ENCODE assay signal across 25 cellular contexts in genomic region chr5:179438041-179438441, GRCh38.
DNase-seq lines count a peak whose midpoint lies in the region; ATAC-seq and TF ChIP-seq lines count a peak whose summit lies in the region.
"Had no signal": no experiment of that assay in that cellular context is flagged by ENCODE, and none has a peak within 500 bp of the region (broad histone marks: within the 10 kb centered on the region; RNA-seq: fewer than 3 reads in every experiment).

No MANE protein-coding gene starts in this region.

- intact Hi-C loops in right cardiac atrium (cut with DNase I) (no loop called here), Caco-2 (cut with micrococcal nuclease; ENCODE audit: unreplicated experiment) (no loop called here)

- H2AFZ ChIP-seq in SK-N-SH (ENCODE audit: low read depth) (no peak overlapping the region), osteoblast (ENCODE audit: low read length) (no peak overlapping the region)

- H3K27me3 Mint-ChIP-seq in Caco-2 (ENCODE audit: insufficient read depth, unreplicated experiment) = no peaks in the 10 kb centered on the region
- H3K27me3 Mint-ChIP-seq: CD4-positive, CD25-positive, alpha-beta regulatory T cell had no signal

- peaks cover 15% of the 10 kb centered on the region for H3K9me3 Mint-ChIP-seq in Caco-2 (ENCODE audit: unreplicated experiment)

- H3K27ac Mint-ChIP-seq in Caco-2 (ENCODE audit: unreplicated experiment) = no peak overlapping the region
- H3K27ac Mint-ChIP-seq: activated CD4-positive, alpha-beta memory T cell treated with anti-CD3 and anti-CD28 coated beads for 36 hours; CD4-positive, CD25-positive, alpha-beta regulatory T cell; naive thymus-derived CD4-positive, alpha-beta T cell had no signal

- POLR2A ChIA-PET in SK-N-SH (lab: Yijun Ruan, JAX) (interaction anchor here (0.8 to 2.4 kb wide), 4 partner anchors 23 to 170 kb away, joined by 3 to 7 read pairs (median 4); no protein-coding TSS in a partner anchor), Caco-2 (lab: Charles Lee) (no interaction called here)

- H3F3A ChIP-seq in SK-N-SH (replicated peaks; ENCODE audit: insufficient read depth) = no peaks in the 10 kb centered on the region

- H3K9me2 ChIP-seq in SK-N-SH = no peaks in the 10 kb centered on the region

- H3K4me2 ChIP-seq in SK-N-SH (no peak overlapping the region), osteoblast (ENCODE audit: insufficient read depth, low read length) (no peak overlapping the region)

- H3K27ac ChIP-seq in SK-N-SH (ENCODE audit: low read depth in 2 of 2, low read length in 1 of 2) (peak overlapping the region in 1 of 2 experiments; percentile 99; a peak in 2 of 4 replicates), right cardiac atrium (ENCODE audit: low read length) (no peak overlapping the region), osteoblast (ENCODE audit: low read depth, low read length) (no peak overlapping the region)
- H3K27ac ChIP-seq: gastroesophageal sphincter, pancreas, SJCRH30, tibial nerve had no signal

- no peaks in the 10 kb centered on the region for H3K36me3 ChIP-seq in SK-N-SH (replicated peaks in 1 of 2; ENCODE audit: control insufficient read depth in 1 of 2, insufficient read depth in 2 of 2, low read length in 1 of 2)
- no peaks in the 10 kb centered on the region for H3K36me3 ChIP-seq in osteoblast (ENCODE audit: insufficient read depth, low read length)
- no peaks in the 10 kb centered on the region for H3K36me3 ChIP-seq in Caco-2 (ENCODE audit: control insufficient read depth, insufficient read depth, low read length)
- H3K36me3 ChIP-seq: gastroesophageal sphincter, pancreas, SJCRH30, tibial nerve had no signal

- DNase-seq in ELF-1 (ENCODE audit: low read depth, low spot score) (peak; percentile 82), SK-N-SH (peak; percentile 91), right cardiac atrium (peak; percentile 69 to 89 (median 87)), osteoblast (ENCODE audit: insufficient read length, low spot score, missing footprints) (peak; percentile 22), NOMO-1 (lab: John Stamatoyannopoulos, UW; ENCODE audit: unreplicated experiment in 2 of 2) (no peak), midbrain (lab: John Stamatoyannopoulos, UW) (no peak), Caco-2 (no peak)
- DNase-seq: activated CD4-positive, alpha-beta memory T cell treated with anti-CD3 and anti-CD28 coated beads for 36 hours; activated gamma-delta T cell treated with Interleukin-2 at 50 U/mL for 16 hours; amygdala; CD4-positive, CD25-positive, alpha-beta regulatory T cell; central memory CD4-positive, alpha-beta T cell; mammary epithelial cell; naive thymus-derived CD4-positive, alpha-beta T cell; NCI-H1436 treated with DMSO at 0.1 percent for 48 hours; NCI-H748 treated with DMSO at 0.1 percent for 48 hours; OCI-M1; SJCRH30; stimulated activated CD4-positive, alpha-beta T cell treated with anti-CD3 and anti-CD28 coated beads, Interleukin-2, amount 100 ng/mL, for 48 hours; stimulated activated naive CD8-positive, alpha-beta T cell treated with anti-CD3 and anti-CD28 coated beads, Interleukin-15, Interleukin-2, amounts not matched to agents 100 U/mL and 50 U/mL, for 24 hours had no signal

- TF ChIP-seq CTCF in SK-N-SH (IDR thresholded peaks at IDR 0.05) = no peak
- TF ChIP-seq CTCF in osteoblast (IDR thresholded peaks at IDR 0.05; ENCODE audit: extremely low read depth, low read depth, low read length) = no peak
- TF ChIP-seq CTCF in Caco-2 (IDR thresholded peaks at IDR 0.05; ENCODE audit: insufficient read depth in 1 of 2, low read depth in 1 of 2, low read length in 1 of 2, severe bottlenecking in 1 of 2, unreplicated experiment in 1 of 2) = no peak

- H3K9me3 ChIP-seq in SK-N-SH (no peaks in the 10 kb centered on the region), right cardiac atrium (ENCODE audit: control insufficient read depth, low read length) (no peaks in the 10 kb centered on the region), osteoblast (ENCODE audit: low read depth, low read length) (no peaks in the 10 kb centered on the region), Caco-2 (no peaks in the 10 kb centered on the region)
- H3K9me3 ChIP-seq: gastroesophageal sphincter, pancreas, SJCRH30 had no signal

- H3K27me3 ChIP-seq in SK-N-SH (ENCODE audit: insufficient read depth) (no peaks in the 10 kb centered on the region), right cardiac atrium (ENCODE audit: control insufficient read depth, insufficient read depth) (no peaks in the 10 kb centered on the region), osteoblast (ENCODE audit: insufficient read depth, low read length) (no peaks in the 10 kb centered on the region), Caco-2 (replicated peaks; ENCODE audit: control insufficient read depth, insufficient read depth, low read length) (no peaks in the 10 kb centered on the region)
- H3K27me3 ChIP-seq: pancreas, tibial nerve had no signal

- H3K4me3 ChIP-seq in SK-N-SH (ENCODE audit: low read depth in 2 of 2, low read length in 1 of 2) (no peak overlapping the region), right cardiac atrium (ENCODE audit: low read length) (no peak overlapping the region), osteoblast (ENCODE audit: insufficient read depth, low read length) (no peak overlapping the region), Caco-2 (ENCODE audit: low read depth, low read length) (no peak overlapping the region)
- H3K4me3 ChIP-seq: gastroesophageal sphincter, GM12878, pancreas, SJCRH30, tibial nerve had no signal

- no TSS peak for BruUV-seq in Caco-2 (replicated peaks; lab: Mats Ljungman, UMichigan)

- H4K20me1 ChIP-seq in SK-N-SH (ENCODE audit: insufficient read depth) (no peaks in the 10 kb centered on the region), osteoblast (ENCODE audit: insufficient read depth, low read length) (no peaks in the 10 kb centered on the region)

- CTCF ChIA-PET in SK-N-SH (lab: Yijun Ruan, JAX) = interaction anchor here (0.7 to 3.7 kb wide), 5 partner anchors 56 to 268 kb away, joined by 3 to 21 read pairs (median 3); no protein-coding TSS in a partner anchor
- CTCF ChIA-PET in Caco-2 (lab: Charles Lee) = no interaction called here

- WGBS in SK-N-SH (ENCODE audit: low lambda C conversion rate) = 14% methylated on average over 8 of the region's 14 CpGs
- 13% methylated on average over 14 of the region's 14 CpGs for WGBS in right cardiac atrium

- H3K36me3 Mint-ChIP-seq in Caco-2 (ENCODE audit: insufficient read depth, unreplicated experiment) = no peaks in the 10 kb centered on the region
- H3K36me3 Mint-ChIP-seq: activated CD4-positive, alpha-beta memory T cell treated with anti-CD3 and anti-CD28 coated beads for 36 hours; CD4-positive, CD25-positive, alpha-beta regulatory T cell; naive thymus-derived CD4-positive, alpha-beta T cell had no signal

- H3K79me2 ChIP-seq in SK-N-SH (ENCODE audit: insufficient read depth) (no peaks in the 10 kb centered on the region), osteoblast (ENCODE audit: insufficient read depth, low read length) (no peaks in the 10 kb centered on the region)

- H3K9ac ChIP-seq in SK-N-SH = no peak overlapping the region

- ATAC-seq in right cardiac atrium (peak; percentile 77 to 78), HG03439 (IDR thresholded peaks at IDR 0.05; ENCODE audit: unreplicated experiment) (no peak)
- ATAC-seq: gastroesophageal sphincter; GM12878; naive thymus-derived CD4-positive, alpha-beta T cell; stimulated activated naive CD8-positive, alpha-beta T cell treated with anti-CD3 and anti-CD28 coated beads, Interleukin-15, Interleukin-2, amounts not matched to agents 100 U/mL and 50 U/mL, for 24 hours had no signal

- no peak overlapping the region for H3K4me3 Mint-ChIP-seq in Caco-2 (ENCODE audit: unreplicated experiment)
- H3K4me3 Mint-ChIP-seq: activated CD4-positive, alpha-beta memory T cell treated with anti-CD3 and anti-CD28 coated beads for 36 hours; CD4-positive, CD25-positive, alpha-beta regulatory T cell; naive thymus-derived CD4-positive, alpha-beta T cell had no signal

- peaks cover 0 to 54% of the 10 kb centered on the region in 2 experiments; a peak in 1 of 4 replicates for H3K4me1 ChIP-seq in SK-N-SH (ENCODE audit: control insufficient read depth in 1 of 2, insufficient read depth in 2 of 2, low read depth in 1 of 2, low read length in 1 of 2)
- no peaks in the 10 kb centered on the region for H3K4me1 ChIP-seq in right cardiac atrium (ENCODE audit: control insufficient read depth, insufficient read depth, low read length)
- no peaks in the 10 kb centered on the region for H3K4me1 ChIP-seq in osteoblast (ENCODE audit: insufficient read depth, low read length)
- H3K4me1 ChIP-seq in Caco-2 = no peaks in the 10 kb centered on the region
- H3K4me1 ChIP-seq: gastroesophageal sphincter, pancreas, SJCRH30 had no signal

- no peaks in the 10 kb centered on the region for H3K4me1 Mint-ChIP-seq in Caco-2 (ENCODE audit: low read depth, unreplicated experiment)
- H3K4me1 Mint-ChIP-seq: CD4-positive, CD25-positive, alpha-beta regulatory T cell; naive thymus-derived CD4-positive, alpha-beta T cell had no signal

- peak; percentile 30 for TF ChIP-seq RAD21 in SK-N-SH (IDR thresholded peaks at IDR 0.05; ENCODE audit: low read length)

- TF ChIP-seq EP300 in SK-N-SH (IDR thresholded peaks at IDR 0.05; ENCODE audit: borderline replicate concordance in 1 of 2, low read depth in 1 of 2, low read length in 1 of 2) = peak in 1 of 2 experiments; percentile 91; a peak in 2 of 4 replicates

TF ChIP-seq in SK-N-SH, 30 proteins besides CTCF, POLR2A, EP300 and RAD21:
- TF ChIP-seq USF2 (IDR thresholded peaks at IDR 0.05; ENCODE audit: borderline replicate concordance, low read depth, low read length) (no peak), CHD2 (IDR thresholded peaks at IDR 0.05; ENCODE audit: low read length, partially characterized antibody) (peak; percentile 76), FOXM1 (IDR thresholded peaks at IDR 0.05; ENCODE audit: low read depth) (no peak), SMC3 (IDR thresholded peaks at IDR 0.05; ENCODE audit: low read depth, low read length) (peak; percentile 6; the same call in 1 of the 2 replicates), RCOR1 (IDR thresholded peaks at IDR 0.05; ENCODE audit: low read length) (peak; percentile 97), FOXJ3 (CRISPR knock-in tag; IDR thresholded peaks at IDR 0.05) (peak; percentile 65), MEF2A (IDR thresholded peaks at IDR 0.05; ENCODE audit: borderline replicate concordance, low read depth) (no peak), GATA2 (CRISPR knock-in tag; IDR thresholded peaks at IDR 0.05) (peak; percentile 88)
TF ChIP-seq in SK-N-SH: peak in this region for 5.

Comparison
In these comparisons a context has a peak if more than half of its experiments do, and no peak if none do; other contexts are left out.
1. DNase-seq: peak in ELF-1 (single experiment), SK-N-SH (single experiment), right cardiac atrium (3 of 3) and osteoblast (single experiment); none in NOMO-1 (0 of 2), midbrain (single experiment) and Caco-2 (0 of 2).